8 cellular contexts compared by ENCODE assay signal in the genomic region with DNA sequence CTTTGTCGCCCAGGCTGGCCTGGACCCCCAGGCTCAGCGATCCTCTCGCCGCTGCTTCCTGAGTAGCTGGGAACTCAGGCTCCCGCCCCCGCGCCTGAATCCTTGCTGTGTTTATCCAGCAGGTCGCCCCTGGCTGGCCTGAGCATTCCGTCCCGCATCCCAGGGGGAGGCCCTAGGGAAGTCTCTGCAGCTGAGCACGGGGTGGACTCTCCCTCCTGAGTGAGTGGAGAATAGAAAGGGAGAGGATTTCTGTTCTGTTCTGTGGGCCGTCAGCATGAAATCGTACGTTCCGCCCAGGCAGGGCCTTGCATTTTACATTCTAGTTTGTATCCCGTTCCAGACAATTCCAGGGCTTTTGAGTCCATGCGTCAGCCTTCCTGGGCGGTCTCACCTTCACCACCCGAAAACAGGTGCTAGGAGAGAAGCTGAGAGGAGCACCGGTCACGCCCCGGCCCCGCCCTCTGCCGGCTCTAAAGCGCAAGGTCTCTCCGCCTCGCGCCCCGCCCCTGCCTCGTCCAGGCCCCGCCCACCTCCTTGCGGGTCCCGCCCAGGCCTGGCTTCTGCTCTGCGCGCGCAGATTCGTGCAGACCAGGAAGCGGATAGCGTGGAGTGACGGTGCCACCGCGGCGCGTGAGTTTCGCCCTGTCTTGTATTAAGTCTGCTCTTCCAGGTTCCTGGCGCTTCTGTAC. TPM values are rescaled to one million over a fixed set of nuclear protein-coding genes. Genes with fewer than 3 reads are reported as not detected.
A peak's percentile ranks its signal among the peaks of the same experiment; 100 is the strongest.
DNase-seq lines count a peak whose midpoint lies in the region; ATAC-seq and TF ChIP-seq lines count a peak whose summit lies in the region.

A gene (plus strand): TSS at position 586 of the 689 bp plus-strand sequence. CDS start 15,285 bp downstream, outside the sequence.

- peaks cover 17% of the 10 kb centered on the region for H3K36me3 ChIP-seq in A673 (ENCODE audit: insufficient read depth, low read length, poor library complexity, severe bottlenecking)
- peaks cover 12% of the 10 kb centered on the region for H3K36me3 ChIP-seq in iPS-15b (ENCODE audit: control insufficient read depth, insufficient read depth, low read length)
- peaks cover 12% of the 10 kb centered on the region for H3K36me3 ChIP-seq in skeletal muscle satellite cell (ENCODE audit: insufficient read depth, low read length)

- H3K27me3 ChIP-seq in A673 (replicated peaks; ENCODE audit: insufficient read depth, low read depth, low read length, poor library complexity), result no peaks in the 10 kb centered on the region
- H3K27me3 ChIP-seq in iPS-15b (ENCODE audit: control insufficient read depth, insufficient read depth, low read length), result no peaks in the 10 kb centered on the region
- H3K27me3 ChIP-seq in skeletal muscle satellite cell (ENCODE audit: control insufficient read depth, insufficient read depth, low read length), result no peaks in the 10 kb centered on the region

- CTCF ChIA-PET in A673 (lab: Charles Lee), result no interaction called here

- peak within 1 kb of the TSS; percentile 91 for H3K4me3 ChIP-seq in A673 (ENCODE audit: low read depth, low read length, poor library complexity, severe bottlenecking)
- peak within 1 kb of the TSS; percentile 97 for H3K4me3 ChIP-seq in iPS-15b (ENCODE audit: low read depth, low read length)
- H3K4me3 ChIP-seq in skeletal muscle satellite cell (ENCODE audit: low read length), result peak within 1 kb of the TSS; percentile 96

- intact Hi-C loops in A673 (cut with micrococcal nuclease; ENCODE audit: unreplicated experiment), result no loop called here

- H3K9me3 ChIP-seq in A673 (ENCODE audit: low read depth, low read length, poor library complexity, severe bottlenecking) (no peaks in the 10 kb centered on the region), iPS-15b (ENCODE audit: control insufficient read depth, insufficient read depth, low read length) (no peaks in the 10 kb centered on the region), skeletal muscle satellite cell (replicated peaks; ENCODE audit: low read length) (no peaks in the 10 kb centered on the region)

- ATAC-seq in GM18520 (IDR thresholded peaks at IDR 0.05; ENCODE audit: unreplicated experiment) (peak; percentile 86), HG03060 (IDR thresholded peaks at IDR 0.05; ENCODE audit: low read depth, unreplicated experiment) (peak; percentile 81)

- H3K9ac ChIP-seq in iPS-15b (ENCODE audit: low read depth, low read length), result peak within 1 kb of the TSS; percentile 92
- H3K9ac ChIP-seq in skeletal muscle satellite cell (ENCODE audit: low read depth, low read length), result peak within 1 kb of the TSS; percentile 97

- BruUV-seq in A673 (replicated peaks; lab: Mats Ljungman, UMichigan), result no TSS peak

- DNase-seq in A673 (ENCODE audit: low spot score), result peak; percentile 92
- DNase-seq in NCI-H2107 (lab: John Stamatoyannopoulos, UW), result peak; percentile 89
- DNase-seq in UCSD-AML1 (lab: John Stamatoyannopoulos, UW; ENCODE audit: unreplicated experiment), result peak; percentile 95
- DNase-seq in brain pericyte (ENCODE audit: low read depth, low spot score), result peak; percentile 72

- H3K27ac ChIP-seq in A673 (ENCODE audit: low read depth, low read length, poor library complexity, severe bottlenecking), result peak within 1 kb of the TSS; percentile 83

- TF ChIP-seq CTCF in A673 (conservative IDR thresholded peaks at IDR 0.05; ENCODE audit: low read depth, low read length), result 0 out of 2 replicates have a peak, but pooled peaks have one; percentile 27

- POLR2A ChIA-PET in A673 (lab: Charles Lee; ENCODE audit: low non-redundant PET), result no interaction called here

- H3K4me1 ChIP-seq in A673 (ENCODE audit: insufficient read depth, low read length, poor library complexity, severe bottlenecking) (no peaks in the 10 kb centered on the region), iPS-15b (ENCODE audit: control insufficient read depth, insufficient read depth, low read length) (no peaks in the 10 kb centered on the region), skeletal muscle satellite cell (ENCODE audit: control insufficient read depth, insufficient read depth, low read length) (no peaks in the 10 kb centered on the region)

- H3K4me2 ChIP-seq in skeletal muscle satellite cell (ENCODE audit: low read length), result peak within 1 kb of the TSS; percentile 94

RNA-seq across cellular contexts. Expression of the gene that starts here (rescaled TPM):
- total RNA-seq in A673 (2021), result 12.0 and 13.1 TPM in 2 replicates
- total RNA-seq in skeletal muscle satellite cell (2012; rRNA removed), result 9.2 and 13.4 TPM in 2 replicates

Comparison
In these comparisons a context has a peak if more than half of its experiments do, and no peak if none do; other contexts are left out.
1. Peak in every context shown above with its lines: DNase-seq, ATAC-seq, H3K4me3 ChIP-seq and H3K27ac ChIP-seq.